8 cellular contexts compared by ENCODE assay signal in the genomic region with DNA sequence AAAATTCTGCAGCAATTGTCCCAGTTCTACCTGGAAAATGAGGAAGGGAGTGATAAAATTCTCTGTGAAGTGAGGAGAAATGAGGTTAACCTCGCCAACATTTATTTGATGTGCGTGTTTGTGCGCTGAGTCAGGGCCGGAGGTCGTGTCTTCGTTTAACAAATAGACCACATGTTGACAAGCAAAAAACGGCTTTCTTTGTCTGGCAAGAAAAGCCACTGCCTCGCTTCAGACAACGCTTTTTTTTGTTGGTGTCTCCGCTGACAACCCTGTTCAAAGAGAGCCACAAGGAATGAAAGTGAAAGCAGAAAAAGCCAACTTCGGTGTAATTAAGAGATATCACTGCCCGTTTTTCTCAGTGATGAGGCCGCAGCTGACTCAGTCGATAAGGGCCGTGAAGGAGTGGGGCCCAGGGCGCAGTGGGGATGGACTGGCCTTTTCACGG.
DNase-seq lines count a peak whose midpoint lies in the region; ATAC-seq and FAIRE-seq lines count a peak whose summit lies in the region.

No MANE protein-coding gene starts in this region.

- H3K4me3 ChIP-seq in right cardiac atrium (ENCODE audit: low read length), result peak overlapping the region; percentile 8

- WGBS in right cardiac atrium, result 37% methylated on average over 17 of the region's 17 CpGs

- peak; percentile 95 for DNase-seq in A172 (ENCODE audit: low spot score)
- peak; percentile 29 for DNase-seq in GM19239 (ENCODE audit: insufficient read length, low spot score)
- DNase-seq in T1000 (lab: John Stamatoyannopoulos, UW), result peak; percentile 19
- peak in 1 of 3 donors; percentile 21 for DNase-seq in right cardiac atrium
- DNase-seq in stimulated activated effector memory CD8-positive, alpha-beta T cell treated with anti-CD3 and anti-CD28 coated beads, Interleukin-12 subunit alpha, Interleukin-12 subunit beta, amount 100 ng/mL, for 72 hours (ENCODE audit: low spot score in 2 of 2), result peak in 1 of 2 donors; percentile 49
- no peak for DNase-seq in SIG-M5 treated with dmso at 0.1 percent for 504 hours (lab: John Stamatoyannopoulos, UW; ENCODE audit: unreplicated experiment)
- no peak for DNase-seq in iPS-NIHi11 (ENCODE audit: low spot score)

- no peak for FAIRE-seq in GM19239 (lab: Jason Lieb, UNC)

- no peaks in the 10 kb centered on the region for H3K4me1 ChIP-seq in right cardiac atrium (ENCODE audit: control insufficient read depth, insufficient read depth, low read length)

- no peaks in the 10 kb centered on the region for H3K36me3 Mint-ChIP-seq in stimulated activated effector memory CD8-positive, alpha-beta T cell treated with anti-CD3 and anti-CD28 coated beads, Interleukin-12 subunit alpha, Interleukin-12 subunit beta, amount 100 ng/mL, for 72 hours

- no peaks in the 10 kb centered on the region for H3K9me3 ChIP-seq in right cardiac atrium (ENCODE audit: control insufficient read depth, low read length)

- peaks cover 14% of the 10 kb centered on the region for H3K4me1 Mint-ChIP-seq in stimulated activated effector memory CD8-positive, alpha-beta T cell treated with anti-CD3 and anti-CD28 coated beads, Interleukin-12 subunit alpha, Interleukin-12 subunit beta, amount 100 ng/mL, for 72 hours

- H3K27me3 ChIP-seq in right cardiac atrium (ENCODE audit: control insufficient read depth, insufficient read depth), result no peaks in the 10 kb centered on the region

- H3K4me3 Mint-ChIP-seq in stimulated activated effector memory CD8-positive, alpha-beta T cell treated with anti-CD3 and anti-CD28 coated beads, Interleukin-12 subunit alpha, Interleukin-12 subunit beta, amount 100 ng/mL, for 72 hours, result peak overlapping the region; percentile 56

- ATAC-seq in right cardiac atrium (peak in 1 of 2 donors; percentile 47), HG03442 (IDR thresholded peaks at IDR 0.05; ENCODE audit: unreplicated experiment) (no peak)
- ATAC-seq in stimulated activated effector memory CD8-positive, alpha-beta T cell treated with anti-CD3 and anti-CD28 coated beads, Interleukin-12 subunit alpha, Interleukin-12 subunit beta, amount 100 ng/mL, for 72 hours, result peak; percentile 83

- H3K27ac ChIP-seq in right cardiac atrium (ENCODE audit: low read length), result no peak overlapping the region

- intact Hi-C loops in right cardiac atrium (cut with DNase I), result no loop called here

- peak overlapping the region; percentile 77 for H3K27ac Mint-ChIP-seq in stimulated activated effector memory CD8-positive, alpha-beta T cell treated with anti-CD3 and anti-CD28 coated beads, Interleukin-12 subunit alpha, Interleukin-12 subunit beta, amount 100 ng/mL, for 72 hours

- no peaks in the 10 kb centered on the region for H3K9me3 Mint-ChIP-seq in stimulated activated effector memory CD8-positive, alpha-beta T cell treated with anti-CD3 and anti-CD28 coated beads, Interleukin-12 subunit alpha, Interleukin-12 subunit beta, amount 100 ng/mL, for 72 hours

Comparison
In these comparisons a context has a peak if more than half of its experiments do, and no peak if none do; other contexts are left out.
1. DNase-seq: peak in A172 (single experiment), GM19239 (single experiment) and T1000 (single experiment); none in SIG-M5 treated with dmso at 0.1 percent for 504 hours (single experiment) and iPS-NIHi11 (single experiment).